In the genomic region with DNA sequence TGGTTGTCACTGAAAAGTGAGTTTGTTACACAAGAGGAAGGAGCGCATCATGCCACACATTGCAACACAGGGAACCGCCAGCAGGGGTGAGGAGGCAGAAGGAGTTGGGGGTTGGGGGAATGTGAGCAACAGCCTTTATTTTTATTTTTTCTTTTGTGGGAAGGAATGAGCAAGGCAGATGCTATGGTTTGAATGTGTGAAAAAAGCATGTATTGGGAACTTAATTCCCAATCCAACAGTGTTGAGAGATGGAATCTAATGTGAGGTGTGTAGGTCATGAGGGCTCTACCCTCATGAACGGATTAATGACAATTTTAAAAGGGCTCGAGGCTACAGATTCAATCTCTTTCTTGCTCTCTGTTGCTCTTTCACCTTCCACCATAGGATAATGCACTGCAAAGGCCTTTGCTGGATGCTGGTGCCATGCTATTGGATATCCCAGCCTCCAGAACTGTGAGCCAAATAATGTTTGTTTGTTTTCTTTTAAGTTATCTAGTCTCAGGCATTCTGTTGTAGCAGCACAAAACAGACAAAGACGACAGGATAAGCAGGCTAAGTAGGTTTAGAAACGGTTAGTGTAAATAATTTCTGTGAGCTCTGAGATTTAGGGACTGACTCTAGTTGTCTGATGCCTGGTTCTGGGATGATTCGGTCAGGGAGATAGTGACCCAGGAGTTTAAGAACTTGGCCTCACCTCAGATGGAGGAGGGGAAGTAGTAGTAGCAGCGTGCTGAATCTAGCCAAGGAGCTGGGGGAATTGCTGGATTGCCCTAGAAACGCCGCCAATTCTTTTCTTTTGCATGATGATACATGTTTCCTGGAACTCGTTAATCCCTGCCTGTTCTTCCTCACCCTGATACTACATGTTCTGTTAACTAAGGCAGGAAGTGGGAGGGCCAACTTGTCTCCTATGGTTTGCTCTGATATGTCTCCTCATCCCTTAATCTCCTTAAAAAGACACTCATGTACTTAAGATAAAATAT, we compare ENCODE assay signal across 11 cellular contexts.
A peak's percentile ranks its signal among the peaks of the same experiment; 100 is the strongest.
DNase-seq lines count a peak whose midpoint lies in the region; ATAC-seq and TF ChIP-seq lines count a peak whose summit lies in the region.
"Had no signal": no experiment of that assay in that cellular context is flagged by ENCODE, and none has a peak within 500 bp of the region (broad histone marks: within the 10 kb centered on the region; RNA-seq: fewer than 3 reads in every experiment).

No MANE protein-coding gene starts in this region.

- POLR2A ChIA-PET in PC-3 (lab: Charles Lee; ENCODE audit: unreplicated experiment), result no interaction called here

- H3K4me1 ChIP-seq in PC-3 (ENCODE audit: insufficient read depth, low read length), result peaks cover 4% of the 10 kb centered on the region; the same call in 1 of the 2 replicates
- H3K4me1 ChIP-seq: lower lobe of right lung had no signal

- ATAC-seq in Right ventricle myocardium superior (ENCODE audit: poor library complexity), result peak; percentile 27
- no peak for ATAC-seq in PC-3
- ATAC-seq in stimulated activated naive B cell treated with anti-CD40 and anti-IgM and Interleukin-4, amounts not matched to agents 10 μg/mL and 1 μg/mL and 100 μg/mL, for 72 hours (replicated peaks), result no peak
- ATAC-seq: lower lobe of right lung had no signal

- no peaks in the 10 kb centered on the region for H3K79me2 ChIP-seq in PC-3 (ENCODE audit: low read length)

- no peak overlapping the region for H3K4me2 ChIP-seq in PC-3 (ENCODE audit: low read length)

- H3K36me3 Mint-ChIP-seq in stimulated activated naive B cell treated with anti-CD40 and anti-IgM and Interleukin-4, amounts not matched to agents 10 μg/mL and 1 μg/mL and 100 μg/mL, for 72 hours, result no peaks in the 10 kb centered on the region
- H3K36me3 Mint-ChIP-seq: CD8-positive, alpha-beta memory T cell had no signal

- H3K4me1 Mint-ChIP-seq in stimulated activated naive B cell treated with anti-CD40 and anti-IgM and Interleukin-4, amounts not matched to agents 10 μg/mL and 1 μg/mL and 100 μg/mL, for 72 hours, result no peaks in the 10 kb centered on the region
- H3K4me1 Mint-ChIP-seq: CD8-positive, alpha-beta memory T cell had no signal

- H3K9me3 Mint-ChIP-seq in stimulated activated naive B cell treated with anti-CD40 and anti-IgM and Interleukin-4, amounts not matched to agents 10 μg/mL and 1 μg/mL and 100 μg/mL, for 72 hours, result no peaks in the 10 kb centered on the region

- H3K27ac ChIP-seq in PC-3 (ENCODE audit: low read length), result no peak overlapping the region
- H3K27ac ChIP-seq: lower lobe of right lung had no signal

- no peaks in the 10 kb centered on the region for H3F3A ChIP-seq in PC-3 (ENCODE audit: low read length, unreplicated experiment)

- H3K9me2 ChIP-seq in PC-3 (replicated peaks; ENCODE audit: low read length), result no peaks in the 10 kb centered on the region

- H3K27me3 ChIP-seq in PC-3 (ENCODE audit: low read length), result no peaks in the 10 kb centered on the region

- no peak overlapping the region for H3K9ac ChIP-seq in PC-3 (ENCODE audit: low read length)

- H3K4me3 ChIP-seq in PC-3 (ENCODE audit: low read length) (no peak overlapping the region), foreskin fibroblast (ENCODE audit: low read depth in 1 of 2, low read length in 2 of 2) (no peak overlapping the region)
- H3K4me3 ChIP-seq: lower lobe of right lung had no signal

- H3K27ac Mint-ChIP-seq in stimulated activated naive B cell treated with anti-CD40 and anti-IgM and Interleukin-4, amounts not matched to agents 10 μg/mL and 1 μg/mL and 100 μg/mL, for 72 hours, result no peak overlapping the region
- H3K27ac Mint-ChIP-seq: CD8-positive, alpha-beta memory T cell had no signal

- no peaks in the 10 kb centered on the region for H3K9me3 ChIP-seq in PC-3 (ENCODE audit: low read length)
- H3K9me3 ChIP-seq: lower lobe of right lung had no signal

- no TSS peak for BruUV-seq in PC-3 (replicated peaks; lab: Mats Ljungman, UMichigan)

- CTCF ChIA-PET in PC-3 (lab: Charles Lee), result no interaction called here

- H3K27me3 Mint-ChIP-seq in stimulated activated naive B cell treated with anti-CD40 and anti-IgM and Interleukin-4, amounts not matched to agents 10 μg/mL and 1 μg/mL and 100 μg/mL, for 72 hours, result peaks cover 6 to 11% of the 10 kb centered on the region in 2 donors
- H3K27me3 Mint-ChIP-seq: CD8-positive, alpha-beta memory T cell had no signal

- no peak overlapping the region for H3K4me3 Mint-ChIP-seq in stimulated activated naive B cell treated with anti-CD40 and anti-IgM and Interleukin-4, amounts not matched to agents 10 μg/mL and 1 μg/mL and 100 μg/mL, for 72 hours

- TF ChIP-seq CTCF in PC-3 (conservative IDR thresholded peaks at IDR 0.05; ENCODE audit: low read depth, low read length), result peak; percentile 23; the same call in 1 of the 2 replicates
- TF ChIP-seq CTCF in foreskin fibroblast (IDR thresholded peaks at IDR 0.05; ENCODE audit: low read depth, low read length), result no peak

- no peaks in the 10 kb centered on the region for H4K20me1 ChIP-seq in PC-3 (ENCODE audit: low read length)

- DNase-seq in Right ventricle myocardium superior, result no peak
- no peak for DNase-seq in cardiac septum (ENCODE audit: low spot score)
- DNase-seq in PC-3, result no peak
- DNase-seq in foreskin fibroblast, result peak; percentile 35 to 56
- DNase-seq in NCI-H526 treated with DMSO at 0.1 percent for 48 hours (lab: John Stamatoyannopoulos, UW), result no peak
- no peak for DNase-seq in T-helper 2 cell
- no peak for DNase-seq in NCI-H526 (lab: John Stamatoyannopoulos, UW)
- DNase-seq in stimulated activated naive B cell treated with anti-CD40 and anti-IgM and Interleukin-4, amounts not matched to agents 10 μg/mL and 1 μg/mL and 100 μg/mL, for 72 hours, result no peak
- DNase-seq: activated naive CD4-positive, alpha-beta T cell treated with Interleukin-2 at 50 U/mL for 16 hours; CD8-positive, alpha-beta memory T cell; lower lobe of right lung had no signal

- intact Hi-C loops in Right ventricle myocardium superior (cut with DNase I), result no loop called here
- intact Hi-C loops in cardiac septum (cut with DNase I), result no loop called here
- intact Hi-C loops in PC-3 (cut with micrococcal nuclease), result no loop called here

- H2AFZ ChIP-seq in PC-3 (ENCODE audit: low read length), result peak overlapping the region; percentile 6; the same call in 1 of the 2 replicates

- H3K36me3 ChIP-seq in PC-3 (ENCODE audit: low read depth, low read length), result no peaks in the 10 kb centered on the region
- H3K36me3 ChIP-seq: lower lobe of right lung had no signal

Comparison
In these comparisons a context has a peak if more than half of its experiments do, and no peak if none do; other contexts are left out.
1. DNase-seq: peak in foreskin fibroblast (2 of 2); none in Right ventricle myocardium superior (single experiment), cardiac septum (single experiment), PC-3 (single experiment), NCI-H526 treated with DMSO at 0.1 percent for 48 hours (single experiment), T-helper 2 cell (0 of 5), NCI-H526 (0 of 2) and stimulated activated naive B cell treated with anti-CD40 and anti-IgM and Interleukin-4, amounts not matched to agents 10 μg/mL and 1 μg/mL and 100 μg/mL, for 72 hours (single experiment).